Comparison of ENCODE assay signal across 27 cellular contexts in the genomic region with DNA sequence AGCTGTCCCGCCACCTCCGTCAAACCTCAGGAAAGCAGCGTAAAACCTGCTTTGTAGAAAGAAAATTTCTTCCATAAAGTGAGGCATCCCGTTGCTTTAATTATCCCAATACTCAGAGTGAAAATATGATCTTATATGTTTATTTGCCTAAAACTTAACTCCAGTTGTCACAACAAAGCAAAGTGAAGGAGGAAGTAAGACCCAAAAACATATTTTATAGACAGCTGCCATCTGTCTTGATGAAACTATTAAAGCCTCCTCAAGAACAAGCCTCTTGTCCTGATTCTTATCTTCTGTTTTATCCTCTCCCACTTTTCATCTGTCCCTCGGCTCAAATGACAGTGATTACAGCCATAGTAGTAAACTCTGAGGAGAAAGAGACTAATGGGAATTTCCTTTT. TPM values are rescaled to one million over a fixed set of nuclear protein-coding genes. Genes with fewer than 3 reads are reported as not detected.
DNase-seq lines count a peak whose midpoint lies in the region; ATAC-seq and TF ChIP-seq lines count a peak whose summit lies in the region.
"Had no signal": no experiment of that assay in that cellular context is flagged by ENCODE, and none has a peak within 500 bp of the region (broad histone marks: within the 10 kb centered on the region; RNA-seq: fewer than 3 reads in every experiment).

No MANE protein-coding gene starts in this region.

- TF ChIP-seq POLR2A in breast epithelium (IDR thresholded peaks at IDR 0.05) = no peak

- DNase-seq in breast epithelium (ENCODE audit: low spot score in 2 of 2) (no peak), MCF 10A (ENCODE audit: unreplicated experiment) (no peak), NCI-H524 treated with DMSO at 0.1 percent for 48 hours (lab: John Stamatoyannopoulos, UW) (peak; percentile 60), MV-4-11 (lab: John Stamatoyannopoulos, UW) (no peak), iPS-NIHi11 (ENCODE audit: low spot score) (no peak)
- DNase-seq: activated CD4-positive, alpha-beta T cell treated with anti-CD3 and anti-CD28 coated beads, Interleukin-2, amount 50 U/mL, for 1 hour; anterior cingulate cortex; BE2C; Caco-2; central memory CD4-positive, alpha-beta T cell; dermis blood vessel endothelial cell; hypothalamus; left ventricle myocardium inferior; midbrain; NCI-H748 treated with DMSO at 0.1 percent for 48 hours; T-helper 2 cell; upper lobe of left lung had no signal

- ATAC-seq in GM21515 (IDR thresholded peaks at IDR 0.05; ENCODE audit: unreplicated experiment) (no peak), HG02938 (IDR thresholded peaks at IDR 0.05; ENCODE audit: unreplicated experiment) (no peak)
- ATAC-seq: activated CD8-positive, alpha-beta memory T cell treated with anti-CD3 and anti-CD28 coated beads, Interleukin-2, amount 10 ng/mL, durations not matched to agents 7 days and 5 days; activated naive CD4-positive, alpha-beta T cell treated with anti-CD3 and anti-CD28 coated beads, Interleukin-2, amount 50 U/mL, for 72 hours; activated T-helper 17 cell treated with anti-CD3 and anti-CD28 coated beads, Interleukin-2, amount 50 U/mL, for 72 hours; gastroesophageal sphincter; HCT116; SK-N-SH treated with all-trans-retinoic acid at 6 μM for 48 hours had no signal

- TF ChIP-seq CTCF in breast epithelium (IDR thresholded peaks at IDR 0.05) = no peak
- no peak for TF ChIP-seq CTCF in MCF 10A (IDR thresholded peaks at IDR 0.05; ENCODE audit: unreplicated experiment)

- H3K4me3 ChIP-seq in breast epithelium (no peak overlapping the region), mucosa of stomach (ENCODE audit: low read length) (no peak overlapping the region)
- H3K4me3 ChIP-seq: gastroesophageal sphincter, left ventricle myocardium inferior, upper lobe of left lung had no signal

- no peaks in the 10 kb centered on the region for H3K36me3 Mint-ChIP-seq in MCF 10A (ENCODE audit: insufficient read depth, unreplicated experiment)
- H3K36me3 Mint-ChIP-seq: activated CD8-positive, alpha-beta memory T cell treated with anti-CD3 and anti-CD28 coated beads, Interleukin-2, amount 10 ng/mL, durations not matched to agents 7 days and 5 days; activated naive CD4-positive, alpha-beta T cell treated with anti-CD3 and anti-CD28 coated beads, Interleukin-2, amount 50 U/mL, for 72 hours had no signal

- no peak overlapping the region for H3K4me3 Mint-ChIP-seq in MCF 10A (ENCODE audit: unreplicated experiment)
- H3K4me3 Mint-ChIP-seq: activated CD8-positive, alpha-beta memory T cell treated with anti-CD3 and anti-CD28 coated beads, Interleukin-2, amount 10 ng/mL, durations not matched to agents 7 days and 5 days; activated T-helper 17 cell treated with anti-CD3 and anti-CD28 coated beads, Interleukin-2, amount 50 U/mL, for 72 hours; neural crest cell had no signal

- no peaks in the 10 kb centered on the region for H3K27me3 Mint-ChIP-seq in MCF 10A (ENCODE audit: insufficient read depth, unreplicated experiment)
- H3K27me3 Mint-ChIP-seq: activated CD8-positive, alpha-beta memory T cell treated with anti-CD3 and anti-CD28 coated beads, Interleukin-2, amount 10 ng/mL, durations not matched to agents 7 days and 5 days; activated T-helper 17 cell treated with anti-CD3 and anti-CD28 coated beads, Interleukin-2, amount 50 U/mL, for 72 hours had no signal

- no TSS peak for BruUV-seq in MCF 10A (replicated peaks; lab: Mats Ljungman, UMichigan)

- peaks cover 14% of the 10 kb centered on the region for H3K4me1 Mint-ChIP-seq in MCF 10A (ENCODE audit: insufficient read depth, unreplicated experiment)

- H3K36me3 ChIP-seq in breast epithelium = no peaks in the 10 kb centered on the region
- no peaks in the 10 kb centered on the region for H3K36me3 ChIP-seq in mucosa of stomach (ENCODE audit: control insufficient read depth, insufficient read depth, low read length)
- H3K36me3 ChIP-seq: BE2C, gastroesophageal sphincter, left ventricle myocardium inferior, upper lobe of left lung had no signal

- no peaks in the 10 kb centered on the region for H3K9me3 Mint-ChIP-seq in MCF 10A (ENCODE audit: unreplicated experiment)
- H3K9me3 Mint-ChIP-seq: activated naive CD4-positive, alpha-beta T cell treated with anti-CD3 and anti-CD28 coated beads, Interleukin-2, amount 50 U/mL, for 72 hours; activated T-helper 17 cell treated with anti-CD3 and anti-CD28 coated beads, Interleukin-2, amount 50 U/mL, for 72 hours; neural crest cell had no signal

- intact Hi-C loops in breast epithelium (cut with DNase I; ENCODE audit: low total_unique reads) (no loop called here), MCF 10A (cut with micrococcal nuclease) (no loop called here)

- H3K27ac ChIP-seq in breast epithelium = peak overlapping the region; percentile 21 to 27
- H3K27ac ChIP-seq: gastroesophageal sphincter, left ventricle myocardium inferior, upper lobe of left lung had no signal

- no peak overlapping the region for H3K27ac Mint-ChIP-seq in MCF 10A (ENCODE audit: low read depth, unreplicated experiment)
- H3K27ac Mint-ChIP-seq: activated CD8-positive, alpha-beta memory T cell treated with anti-CD3 and anti-CD28 coated beads, Interleukin-2, amount 10 ng/mL, durations not matched to agents 7 days and 5 days; activated naive CD4-positive, alpha-beta T cell treated with anti-CD3 and anti-CD28 coated beads, Interleukin-2, amount 50 U/mL, for 72 hours; activated T-helper 17 cell treated with anti-CD3 and anti-CD28 coated beads, Interleukin-2, amount 50 U/mL, for 72 hours had no signal

- no peaks in the 10 kb centered on the region for H3K9me3 ChIP-seq in breast epithelium
- H3K9me3 ChIP-seq in mucosa of stomach (ENCODE audit: control insufficient read depth, low read length) = no peaks in the 10 kb centered on the region
- H3K9me3 ChIP-seq: BE2C, Caco-2, gastroesophageal sphincter, left ventricle myocardium inferior, upper lobe of left lung had no signal

- H3K27me3 ChIP-seq in breast epithelium = no peaks in the 10 kb centered on the region
- no peaks in the 10 kb centered on the region for H3K27me3 ChIP-seq in mucosa of stomach (ENCODE audit: control insufficient read depth, insufficient read depth, low read length)
- H3K27me3 ChIP-seq: BE2C, gastroesophageal sphincter, upper lobe of left lung had no signal

- peak overlapping the region; percentile 4 for H3K9ac ChIP-seq in mucosa of stomach (ENCODE audit: low read length)

- POLR2A ChIA-PET in MCF 10A (lab: Yijun Ruan, JAX) = no interaction called here

- CTCF ChIA-PET in MCF 10A (lab: Yijun Ruan, JAX) = no interaction called here

- H3K4me1 ChIP-seq in breast epithelium (peaks cover 0 to 6% of the 10 kb centered on the region in 2 donors), mucosa of stomach (ENCODE audit: control insufficient read depth, insufficient read depth, low read length) (peaks cover 47% of the 10 kb centered on the region)
- H3K4me1 ChIP-seq: BE2C had no signal

RNA-seq across cellular contexts. Expression of a gene that starts 28.9 kb away (rescaled TPM):
- total RNA-seq in breast epithelium (10 to 100 TPM; 21.8 to 38.1 (median 29.2) TPM), MCF 10A (2022) (13.1 and 15.9 TPM in 2 replicates)
